ENCODE assay signal across 12 cellular contexts in the genomic region with DNA sequence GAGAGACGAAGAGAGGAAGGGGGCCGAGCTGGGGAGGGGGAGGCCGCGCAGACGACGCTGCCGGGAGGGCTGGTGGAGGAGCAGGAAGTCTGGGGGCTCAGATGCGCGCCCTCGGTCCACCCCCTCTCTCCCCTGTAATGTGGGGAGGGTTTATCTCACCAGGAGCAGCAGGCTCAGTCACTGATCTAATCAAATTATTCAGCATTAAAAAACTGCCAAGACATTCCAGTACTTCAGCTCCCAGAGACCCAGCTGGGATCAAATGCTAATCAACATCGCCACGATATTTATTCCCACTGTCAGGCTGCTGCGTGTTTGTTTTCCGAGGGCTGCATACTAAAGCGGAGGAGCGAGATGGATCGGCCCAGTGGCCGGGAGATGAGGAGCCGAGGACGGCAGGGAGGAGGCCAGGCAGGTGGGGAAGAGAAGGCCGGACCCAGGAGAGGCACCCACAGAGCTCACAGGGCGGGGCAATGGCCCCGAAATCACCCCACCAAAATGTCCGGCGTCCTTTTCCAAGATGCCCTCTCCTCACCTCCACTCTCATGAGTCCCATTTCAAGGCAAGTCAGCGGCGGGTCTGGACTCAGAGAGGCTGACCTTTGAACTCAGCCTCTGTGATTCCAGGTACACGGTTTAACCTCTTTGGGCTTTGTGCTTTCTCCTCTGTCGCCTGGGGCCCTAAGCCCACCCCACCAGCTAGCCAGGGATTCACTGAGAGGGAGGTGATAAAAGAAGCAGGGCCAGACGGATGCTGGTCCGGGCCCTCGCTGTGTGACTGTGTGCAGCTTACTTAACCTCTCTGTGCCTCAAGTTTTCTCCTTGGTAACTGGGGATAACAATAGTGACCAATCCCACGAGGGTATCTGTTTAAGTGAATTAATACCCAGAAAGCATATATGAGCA.
DNase-seq lines count a peak whose midpoint lies in the region; ATAC-seq and TF ChIP-seq lines count a peak whose summit lies in the region.
"Had no signal": no experiment of that assay in that cellular context is flagged by ENCODE, and none has a peak within 500 bp of the region (broad histone marks: within the 10 kb centered on the region; RNA-seq: fewer than 3 reads in every experiment).

No MANE protein-coding gene starts in this region.

- no peak for TF ChIP-seq POLR2A in lower leg skin (IDR thresholded peaks at IDR 0.05)

- H3K9ac ChIP-seq in endodermal cell (ENCODE audit: extremely low read depth, low read length, poor library complexity, severe bottlenecking): no peak overlapping the region

- H3K4me1 ChIP-seq in endodermal cell (ENCODE audit: control insufficient read depth, insufficient read depth, low read length): peaks cover 5% of the 10 kb centered on the region

- intact Hi-C loops in lower leg skin (cut with DNase I; ENCODE audit: low total_unique reads): no loop called here

- TF ChIP-seq CTCF in endodermal cell (conservative IDR thresholded peaks at IDR 0.05) (no peak), nephron (IDR thresholded peaks at IDR 0.05; ENCODE audit: unreplicated experiment in 3 of 3) (no peak), lower leg skin (IDR thresholded peaks at IDR 0.05) (no peak)

- H3K4me3 ChIP-seq in endodermal cell (ENCODE audit: low read length): no peak overlapping the region
- H3K4me3 ChIP-seq in lower leg skin (ENCODE audit: low read depth, poor library complexity, severe bottlenecking): no peak overlapping the region
- H3K4me3 ChIP-seq: SJSA1 had no signal

- no peaks in the 10 kb centered on the region for H3K9me3 ChIP-seq in endodermal cell (ENCODE audit: control insufficient read depth, low read length)
- H3K9me3 ChIP-seq: SJSA1 had no signal

- H3K9me3 Mint-ChIP-seq in endodermal cell (no peaks in the 10 kb centered on the region), nephron (no peaks in the 10 kb centered on the region)
- H3K9me3 Mint-ChIP-seq: activated naive CD8-positive, alpha-beta T cell treated with anti-CD3 and anti-CD28 coated beads, Interleukin-2, amount 10 ng/mL, durations not matched to agents 7 days and 5 days had no signal

- H3K27ac Mint-ChIP-seq in endodermal cell: no peak overlapping the region
- H3K27ac Mint-ChIP-seq in nephron: peak overlapping the region; percentile 92 to 97 (median 95)
- H3K27ac Mint-ChIP-seq: activated naive CD8-positive, alpha-beta T cell treated with anti-CD3 and anti-CD28 coated beads, Interleukin-2, amount 10 ng/mL, durations not matched to agents 7 days and 5 days had no signal

- H3K27ac ChIP-seq in endodermal cell (ENCODE audit: low read depth, low read length): peak overlapping the region; percentile 45
- H3K27ac ChIP-seq: SJSA1 had no signal

- H3K4me1 Mint-ChIP-seq in endodermal cell (peaks cover 8% of the 10 kb centered on the region), nephron (peaks cover 58% of the 10 kb centered on the region)
- H3K4me1 Mint-ChIP-seq: activated naive CD8-positive, alpha-beta T cell treated with anti-CD3 and anti-CD28 coated beads, Interleukin-2, amount 10 ng/mL, durations not matched to agents 7 days and 5 days had no signal

- 51 to 61% methylated on average over 7 to 30 of the region's 33 CpGs for WGBS in endodermal cell (ENCODE audit: insufficient coverage in 1 of 2, insufficient read length in 1 of 2), 2 experiments
- 36 to 41% methylated on average over 33 of the region's 33 CpGs for WGBS in lower leg skin, 2 donors

- peaks cover 36% of the 10 kb centered on the region for H3K27me3 Mint-ChIP-seq in endodermal cell (ENCODE audit: insufficient read depth)
- peaks cover 52% of the 10 kb centered on the region for H3K27me3 Mint-ChIP-seq in nephron (ENCODE audit: low read depth)

- H3K4me3 Mint-ChIP-seq in endodermal cell (peak overlapping the region; percentile 35), nephron (peak overlapping the region; percentile 67 to 79 (median 73))
- H3K4me3 Mint-ChIP-seq: activated naive CD8-positive, alpha-beta T cell treated with anti-CD3 and anti-CD28 coated beads, Interleukin-2, amount 10 ng/mL, durations not matched to agents 7 days and 5 days had no signal

- DNase-seq in AG08395 (ENCODE audit: low spot score) (peak; percentile 26), M059J (ENCODE audit: low read depth) (peak; percentile 39), endodermal cell (peak; percentile 67), SHP77 (lab: John Stamatoyannopoulos, UW) (no peak), lower leg skin (ENCODE audit: low spot score in 2 of 2) (no peak)
- DNase-seq: activated naive CD8-positive, alpha-beta T cell treated with anti-CD3 and anti-CD28 coated beads, Interleukin-2, amount 10 ng/mL, durations not matched to agents 7 days and 5 days; kidney glomerular epithelial cell; NCI-H446 had no signal

- no peaks in the 10 kb centered on the region for H3K36me3 ChIP-seq in endodermal cell (ENCODE audit: control insufficient read depth, insufficient read depth, low read length)
- H3K36me3 ChIP-seq: SJSA1 had no signal

- H3K36me3 Mint-ChIP-seq in endodermal cell (ENCODE audit: low read depth) (no peaks in the 10 kb centered on the region), nephron (ENCODE audit: low read depth) (no peaks in the 10 kb centered on the region)
- H3K36me3 Mint-ChIP-seq: activated naive CD8-positive, alpha-beta T cell treated with anti-CD3 and anti-CD28 coated beads, Interleukin-2, amount 10 ng/mL, durations not matched to agents 7 days and 5 days had no signal

- ATAC-seq in HG02588 (IDR thresholded peaks at IDR 0.05; ENCODE audit: unreplicated experiment) (no peak), GM18867 (IDR thresholded peaks at IDR 0.05; ENCODE audit: unreplicated experiment) (no peak)

- H3K27me3 ChIP-seq in endodermal cell (ENCODE audit: control insufficient read depth, insufficient read depth, low read length, poor library complexity, severe bottlenecking): no peaks in the 10 kb centered on the region
- H3K27me3 ChIP-seq: SJSA1 had no signal

Comparison
In these comparisons a context has a peak if more than half of its experiments do, and no peak if none do; other contexts are left out.
1. DNase-seq: peak in AG08395 (single experiment), M059J (single experiment) and endodermal cell (single experiment); none in SHP77 (0 of 2) and lower leg skin (0 of 2).